ENCODE assay signal across 24 cellular contexts in the genomic region with DNA sequence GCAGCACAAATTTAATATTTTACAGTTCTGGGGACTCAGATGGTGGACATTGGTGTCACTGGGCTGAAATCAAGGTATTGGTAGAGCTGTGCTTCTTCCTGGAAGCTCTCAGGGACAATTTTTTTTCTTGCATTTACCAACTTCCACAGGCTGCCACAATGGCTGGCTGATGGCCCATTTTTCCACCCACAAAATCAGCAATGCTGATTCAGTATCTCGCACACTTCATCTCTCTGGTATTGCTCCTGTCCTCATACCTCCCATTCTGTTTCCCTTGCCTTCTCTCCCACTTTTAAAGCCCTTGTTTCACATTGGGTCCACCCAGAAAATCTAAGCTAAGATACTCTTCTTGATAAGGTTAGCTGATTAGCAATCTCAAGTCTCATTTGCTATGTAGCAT.
"Had no signal": no experiment of that assay in that cellular context is flagged by ENCODE, and none has a peak within 500 bp of the region (broad histone marks: within the 10 kb centered on the region; RNA-seq: fewer than 3 reads in every experiment).

No MANE protein-coding gene starts in this region.

- H3K4me1 Mint-ChIP-seq: activated CD4-positive, alpha-beta memory T cell treated with anti-CD3 and anti-CD28 coated beads, Interleukin-2, amount 10 ng/mL, durations not matched to agents 7 days and 5 days; activated CD4-positive, alpha-beta T cell treated with anti-CD3 and anti-CD28 coated beads for 36 hours; activated naive CD4-positive, alpha-beta T cell treated with anti-CD3 and anti-CD28 coated beads, Interleukin-2, amount 10 ng/mL, durations not matched to agents 7 days and 5 days; activated naive CD8-positive, alpha-beta T cell treated with anti-CD3 and anti-CD28 coated beads for 36 hours; activated T-helper 17 cell treated with anti-CD3 and anti-CD28 coated beads, Interleukin-2, amount 50 U/mL, for 72 hours had no signal

- H3K4me1 ChIP-seq: body of pancreas had no signal

- H3K4me3 ChIP-seq: body of pancreas, cardiac muscle cell, SK-N-MC had no signal

- H3K27ac Mint-ChIP-seq: activated CD4-positive, alpha-beta memory T cell treated with anti-CD3 and anti-CD28 coated beads, Interleukin-2, amount 10 ng/mL, durations not matched to agents 7 days and 5 days; activated CD4-positive, alpha-beta T cell treated with anti-CD3 and anti-CD28 coated beads for 36 hours; activated naive CD4-positive, alpha-beta T cell treated with anti-CD3 and anti-CD28 coated beads, Interleukin-2, amount 10 ng/mL, durations not matched to agents 7 days and 5 days; activated naive CD8-positive, alpha-beta T cell treated with anti-CD3 and anti-CD28 coated beads for 36 hours; activated T-helper 17 cell treated with anti-CD3 and anti-CD28 coated beads, Interleukin-2, amount 50 U/mL, for 72 hours had no signal

- FAIRE-seq: colon had no signal

- H3K27ac ChIP-seq: body of pancreas, cardiac muscle cell, SK-N-MC, WERI-Rb-1 had no signal

- DNase-seq: activated CD4-positive, alpha-beta memory T cell treated with anti-CD3 and anti-CD28 coated beads, Interleukin-2, amount 10 ng/mL, durations not matched to agents 7 days and 5 days; activated CD4-positive, alpha-beta T cell treated with anti-CD3 and anti-CD28 coated beads for 36 hours; activated CD4-positive, alpha-beta T cell treated with anti-CD3 and anti-CD28 coated beads, Interleukin-2, amount 50 U/mL, for 1 hour; activated gamma-delta T cell treated with Interleukin-2 at 50 U/mL for 16 hours; activated naive CD4-positive, alpha-beta T cell treated with anti-CD3 and anti-CD28 coated beads, Interleukin-2, amount 10 ng/mL, durations not matched to agents 7 days and 5 days; activated naive CD8-positive, alpha-beta T cell treated with anti-CD3 and anti-CD28 coated beads for 36 hours; activated T-cell treated with anti-CD3 and anti-CD28 coated beads for 4 hours; activated T-cell treated with anti-CD3 and anti-CD28 coated beads, Interleukin-2, amount 50 U/mL, for 48 hours; body of pancreas; NCI-H1105 treated with DMSO at 0.1 percent for 48 hours; NCI-H1436 treated with DMSO at 0.1 percent for 48 hours; NCI-H187; NCI-H2081; NCI-H446; NCI-H524; RPMI8226; T-helper 1 cell; WERI-Rb-1 had no signal

- H3K4me3 Mint-ChIP-seq: activated CD4-positive, alpha-beta memory T cell treated with anti-CD3 and anti-CD28 coated beads, Interleukin-2, amount 10 ng/mL, durations not matched to agents 7 days and 5 days; activated CD4-positive, alpha-beta T cell treated with anti-CD3 and anti-CD28 coated beads for 36 hours; activated naive CD4-positive, alpha-beta T cell treated with anti-CD3 and anti-CD28 coated beads, Interleukin-2, amount 10 ng/mL, durations not matched to agents 7 days and 5 days; activated naive CD8-positive, alpha-beta T cell treated with anti-CD3 and anti-CD28 coated beads for 36 hours; activated T-helper 17 cell treated with anti-CD3 and anti-CD28 coated beads, Interleukin-2, amount 50 U/mL, for 72 hours had no signal

- H3K27me3 Mint-ChIP-seq: activated CD4-positive, alpha-beta memory T cell treated with anti-CD3 and anti-CD28 coated beads, Interleukin-2, amount 10 ng/mL, durations not matched to agents 7 days and 5 days; activated CD4-positive, alpha-beta T cell treated with anti-CD3 and anti-CD28 coated beads for 36 hours; activated naive CD4-positive, alpha-beta T cell treated with anti-CD3 and anti-CD28 coated beads, Interleukin-2, amount 10 ng/mL, durations not matched to agents 7 days and 5 days; activated naive CD8-positive, alpha-beta T cell treated with anti-CD3 and anti-CD28 coated beads for 36 hours; activated T-helper 17 cell treated with anti-CD3 and anti-CD28 coated beads, Interleukin-2, amount 50 U/mL, for 72 hours had no signal

- H3K9me3 ChIP-seq: body of pancreas had no signal

- H3K9me3 Mint-ChIP-seq: activated naive CD4-positive, alpha-beta T cell treated with anti-CD3 and anti-CD28 coated beads, Interleukin-2, amount 10 ng/mL, durations not matched to agents 7 days and 5 days; activated naive CD8-positive, alpha-beta T cell treated with anti-CD3 and anti-CD28 coated beads for 36 hours had no signal

- H3K36me3 ChIP-seq: cardiac muscle cell, WERI-Rb-1 had no signal

- H3K36me3 Mint-ChIP-seq: activated naive CD4-positive, alpha-beta T cell treated with anti-CD3 and anti-CD28 coated beads, Interleukin-2, amount 10 ng/mL, durations not matched to agents 7 days and 5 days; activated naive CD8-positive, alpha-beta T cell treated with anti-CD3 and anti-CD28 coated beads for 36 hours had no signal

- H3K27me3 ChIP-seq: body of pancreas, cardiac muscle cell had no signal

- ATAC-seq: activated CD4-positive, alpha-beta T cell treated with anti-CD3 and anti-CD28 coated beads for 36 hours; activated T-helper 17 cell treated with anti-CD3 and anti-CD28 coated beads, Interleukin-2, amount 50 U/mL, for 72 hours; body of pancreas; Panc1; Right ventricle myocardium inferior had no signal
